ENCODE assay signal across 8 cellular contexts in genomic region chr6:79076881-79077641, GRCh38. TPM values are rescaled to one million over a fixed set of nuclear protein-coding genes. Genes with fewer than 3 reads are reported as not detected.
A peak's percentile ranks its signal among the peaks of the same experiment; 100 is the strongest.
DNase-seq lines count a peak whose midpoint lies in the region; TF ChIP-seq lines count a peak whose summit lies in the region.

No MANE protein-coding gene starts in this region.

- TF ChIP-seq RAD21 in neural cell (conservative IDR thresholded peaks at IDR 0.05), result peak; percentile 57

- H2BK20ac ChIP-seq in H9 (ENCODE audit: low read depth, low read length, poor library complexity, severe bottlenecking), result no peak overlapping the region

- H3K23ac ChIP-seq in H9 (ENCODE audit: insufficient read length, low read depth, low read length), result no peak overlapping the region

- peaks cover 6 to 10% (median 10%) of the 10 kb centered on the region in 3 experiments; a peak in 6 of 7 replicates for H3K36me3 Mint-ChIP-seq in H9 (ENCODE audit: insufficient read depth in 1 of 3, low read depth in 3 of 3)
- peaks cover 6% of the 10 kb centered on the region for H3K36me3 Mint-ChIP-seq in stimulated activated naive CD8-positive, alpha-beta T cell treated with anti-CD3 and anti-CD28 coated beads, Interleukin-15, Interleukin-2, amounts not matched to agents 100 ng/mL and 50 ng/mL, for 24 hours (ENCODE audit: low read depth)

- H2BK12ac ChIP-seq in H9 (ENCODE audit: insufficient read length, low read depth, low read length), result no peak overlapping the region

- H3K14ac ChIP-seq in H9 (ENCODE audit: insufficient read depth, low read length), result peak overlapping the region; percentile 84; the same call in 1 of the 2 replicates

- peak overlapping the region; percentile 92 for H3K18ac ChIP-seq in H9 (ENCODE audit: insufficient read length, low read depth, low read length)

- peak; percentile 93 for DNase-seq in H9
- DNase-seq in M059J (ENCODE audit: low read depth), result peak; percentile 94
- peak; percentile 95 for DNase-seq in activated effector memory CD4-positive, alpha-beta T cell treated with anti-CD3 and anti-CD28 coated beads, Interleukin-2, amount 50 U/mL, for 16 hours
- peak; percentile 88 for DNase-seq in fibroblast of the conjunctiva (ENCODE audit: low read depth)

- peak overlapping the region; percentile 92 for H3K9ac ChIP-seq in ES-I3 (ENCODE audit: low read depth, low read length)
- H3K9ac ChIP-seq in H9 (ENCODE audit: extremely low read depth, insufficient read length, low read length), result peak overlapping the region; percentile 97
- peak overlapping the region; percentile 80 for H3K9ac ChIP-seq in neural cell (ENCODE audit: low read length)

- peaks cover 8% of the 10 kb centered on the region for H3K23me2 ChIP-seq in H9 (ENCODE audit: insufficient read length, low read depth, low read length, poor library complexity, severe bottlenecking)

- peak overlapping the region; percentile 72 for H3K4me3 ChIP-seq in neural cell (ENCODE audit: low read length)

- peak overlapping the region; percentile 82 for H2BK5ac ChIP-seq in H9 (ENCODE audit: insufficient read length, low read length)

- no peak overlapping the region for H2AFZ ChIP-seq in H9 (ENCODE audit: low read length)
- no peak overlapping the region for H2AFZ ChIP-seq in neural cell (ENCODE audit: low read depth, low read length)

- no peak for TF ChIP-seq CTCF in H9 (conservative IDR thresholded peaks at IDR 0.05)
- peak; percentile 30 for TF ChIP-seq CTCF in neural cell (IDR thresholded peaks at IDR 0.05; ENCODE audit: poor library complexity, severe bottlenecking)

- no peaks in the 10 kb centered on the region for H3K27me3 Mint-ChIP-seq in H9 (ENCODE audit: low read depth)
- H3K27me3 Mint-ChIP-seq in stimulated activated naive CD8-positive, alpha-beta T cell treated with anti-CD3 and anti-CD28 coated beads, Interleukin-15, Interleukin-2, amounts not matched to agents 100 ng/mL and 50 ng/mL, for 24 hours, result peaks cover 6% of the 10 kb centered on the region

- no peak overlapping the region for H2AK5ac ChIP-seq in H9 (ENCODE audit: insufficient read length, low read length)

- H2BK120ac ChIP-seq in H9 (ENCODE audit: low read depth, low read length, poor library complexity, severe bottlenecking), result no peak overlapping the region

- H3K4me3 Mint-ChIP-seq in H9, result peak overlapping the region; percentile 89 to 90
- peak overlapping the region; percentile 90 for H3K4me3 Mint-ChIP-seq in stimulated activated naive CD8-positive, alpha-beta T cell treated with anti-CD3 and anti-CD28 coated beads, Interleukin-15, Interleukin-2, amounts not matched to agents 100 ng/mL and 50 ng/mL, for 24 hours

- no peak overlapping the region for H4K8ac ChIP-seq in H9 (replicated peaks; ENCODE audit: insufficient read length, low read depth, low read length)

- H4K20me1 ChIP-seq in H9 (ENCODE audit: control insufficient read depth, insufficient read depth, insufficient read length), result no peaks in the 10 kb centered on the region
- peaks cover 3% of the 10 kb centered on the region for H4K20me1 ChIP-seq in neural cell (ENCODE audit: insufficient read depth)

- H3K9me2 ChIP-seq in neural cell (ENCODE audit: insufficient read depth, low read length), result no peaks in the 10 kb centered on the region

- H3K4me1 ChIP-seq in ES-I3 (ENCODE audit: insufficient read depth, low read length) (peaks cover 10% of the 10 kb centered on the region; the same call in 1 of the 2 replicates), H9 (ENCODE audit: insufficient read depth, low read length) (no peaks in the 10 kb centered on the region)

- peak overlapping the region; percentile 89 for H3K4me2 ChIP-seq in H9 (ENCODE audit: insufficient read depth, insufficient read length, low read length)
- H3K4me2 ChIP-seq in neural cell (ENCODE audit: low read length), result peak overlapping the region; percentile 87

- TF ChIP-seq POLR2A in Raji (IDR thresholded peaks at IDR 0.05; ENCODE audit: insufficient read depth, low read depth, low read length), result peak; percentile 47

- H3K36me3 ChIP-seq in ES-I3 (ENCODE audit: insufficient read depth, low read length), result no peaks in the 10 kb centered on the region
- no peaks in the 10 kb centered on the region for H3K36me3 ChIP-seq in neural cell (ENCODE audit: insufficient read depth, low read length)

- H3K9me3 ChIP-seq in ES-I3 (ENCODE audit: control insufficient read depth, insufficient read depth, low read length) (no peaks in the 10 kb centered on the region), H9 (ENCODE audit: control insufficient read depth, low read depth, low read length) (no peaks in the 10 kb centered on the region), neural cell (ENCODE audit: low read length) (no peaks in the 10 kb centered on the region)

- peaks cover 41 to 43% of the 10 kb centered on the region in 2 experiments for H3K4me1 Mint-ChIP-seq in H9
- H3K4me1 Mint-ChIP-seq in stimulated activated naive CD8-positive, alpha-beta T cell treated with anti-CD3 and anti-CD28 coated beads, Interleukin-15, Interleukin-2, amounts not matched to agents 100 ng/mL and 50 ng/mL, for 24 hours (ENCODE audit: low read depth), result peaks cover 51% of the 10 kb centered on the region

- no peak overlapping the region for H3T11ph ChIP-seq in H9 (ENCODE audit: low read length)

- no peak overlapping the region for H3K56ac ChIP-seq in H9 (ENCODE audit: insufficient read length, low read depth, low read length)

- H4K91ac ChIP-seq in H9 (ENCODE audit: insufficient read length, low read depth, low read length), result no peak overlapping the region

- H2BK15ac ChIP-seq in H9 (ENCODE audit: low read depth, low read length), result no peak overlapping the region

- H3K79me1 ChIP-seq in H9 (ENCODE audit: insufficient read depth, low read depth, low read length, poor library complexity, severe bottlenecking), result no peaks in the 10 kb centered on the region

- H3K27ac ChIP-seq in H9 (ENCODE audit: insufficient read length, low read depth, low read length), result peak overlapping the region; percentile 68
- peak overlapping the region; percentile 89 for H3K27ac ChIP-seq in neural cell (ENCODE audit: low read length)

- no peak overlapping the region; the same call in 1 of the 2 replicates for H3K4ac ChIP-seq in H9 (ENCODE audit: low read depth, low read length)

- H3F3A ChIP-seq in neural cell (ENCODE audit: insufficient read depth, low read length, poor library complexity, severe bottlenecking), result peaks cover 2% of the 10 kb centered on the region

- peak overlapping the region; percentile 93 to 97 (median 97) for H3K27ac Mint-ChIP-seq in H9
- H3K27ac Mint-ChIP-seq in stimulated activated naive CD8-positive, alpha-beta T cell treated with anti-CD3 and anti-CD28 coated beads, Interleukin-15, Interleukin-2, amounts not matched to agents 100 ng/mL and 50 ng/mL, for 24 hours, result peak overlapping the region; percentile 88

- peak; percentile 51 for TF ChIP-seq EP300 in neural cell (conservative IDR thresholded peaks at IDR 0.05; ENCODE audit: poor library complexity, severe bottlenecking)

- H3K9me3 Mint-ChIP-seq in H9, result no peaks in the 10 kb centered on the region; a peak in 1 of 5 replicates
- H3K9me3 Mint-ChIP-seq in stimulated activated naive CD8-positive, alpha-beta T cell treated with anti-CD3 and anti-CD28 coated beads, Interleukin-15, Interleukin-2, amounts not matched to agents 100 ng/mL and 50 ng/mL, for 24 hours, result no peaks in the 10 kb centered on the region

- H3K27me3 ChIP-seq in H9 (ENCODE audit: insufficient read depth, low read length), result no peaks in the 10 kb centered on the region
- H3K27me3 ChIP-seq in neural cell (ENCODE audit: insufficient read depth, low read depth, low read length), result no peaks in the 10 kb centered on the region

- no CpG with 5 or more reads among the region's 78 CpGs for WGBS in H9 (ENCODE audit: extremely low coverage, insufficient read length, low lambda C conversion rate)

- H4K5ac ChIP-seq in H9 (ENCODE audit: insufficient read length, low read depth, low read length), result no peak overlapping the region

- peaks cover 15% of the 10 kb centered on the region; the same call in 1 of the 2 replicates for H3K79me2 ChIP-seq in H9 (ENCODE audit: insufficient read depth, low read length)
- peaks cover 70% of the 10 kb centered on the region for H3K79me2 ChIP-seq in neural cell (replicated peaks; ENCODE audit: insufficient read depth, low read length)

TF ChIP-seq in neural cell, 6 proteins besides CTCF, POLR2A, EP300 and RAD21:
- TF ChIP-seq REST (IDR thresholded peaks at IDR 0.05; ENCODE audit: borderline replicate concordance) (no peak), TAF1 (IDR thresholded peaks at IDR 0.05; ENCODE audit: low read depth) (no peak), SMC3 (conservative IDR thresholded peaks at IDR 0.05; ENCODE audit: poor library complexity) (peak; percentile 64), POLR2AphosphoS5 (IDR thresholded peaks at IDR 0.05) (peak; percentile 63), EZH2 (IDR thresholded peaks at IDR 0.05; ENCODE audit: borderline replicate concordance, insufficient read depth, low read length, poor library complexity, severe bottlenecking) (no peak), MXI1 (conservative IDR thresholded peaks at IDR 0.05; ENCODE audit: poor library complexity, severe bottlenecking) (peak; percentile 84)

RNA-seq across cellular contexts. Expression of gene PHIP, which starts 1.0 kb away (rescaled TPM):
- total RNA-seq in H9 (2021), result 51.0 and 53.6 TPM in 2 replicates
- 13.3 and 17.8 TPM in 2 replicates for total RNA-seq in M059J (2014; rRNA removed; shearing (Covaris generic))
- polyA plus RNA-seq in neural cell, result 44.5 and 50.8 TPM in 2 replicates
- polyA minus RNA-seq in neural cell, result 133 and 166 TPM in 2 replicates

Comparison
In these comparisons a context has a peak if more than half of its experiments do, and no peak if none do; other contexts are left out.
1. Peak in every context shown above with its lines: DNase-seq, H3K4me3 ChIP-seq and H3K27ac ChIP-seq.